In the genomic region with DNA sequence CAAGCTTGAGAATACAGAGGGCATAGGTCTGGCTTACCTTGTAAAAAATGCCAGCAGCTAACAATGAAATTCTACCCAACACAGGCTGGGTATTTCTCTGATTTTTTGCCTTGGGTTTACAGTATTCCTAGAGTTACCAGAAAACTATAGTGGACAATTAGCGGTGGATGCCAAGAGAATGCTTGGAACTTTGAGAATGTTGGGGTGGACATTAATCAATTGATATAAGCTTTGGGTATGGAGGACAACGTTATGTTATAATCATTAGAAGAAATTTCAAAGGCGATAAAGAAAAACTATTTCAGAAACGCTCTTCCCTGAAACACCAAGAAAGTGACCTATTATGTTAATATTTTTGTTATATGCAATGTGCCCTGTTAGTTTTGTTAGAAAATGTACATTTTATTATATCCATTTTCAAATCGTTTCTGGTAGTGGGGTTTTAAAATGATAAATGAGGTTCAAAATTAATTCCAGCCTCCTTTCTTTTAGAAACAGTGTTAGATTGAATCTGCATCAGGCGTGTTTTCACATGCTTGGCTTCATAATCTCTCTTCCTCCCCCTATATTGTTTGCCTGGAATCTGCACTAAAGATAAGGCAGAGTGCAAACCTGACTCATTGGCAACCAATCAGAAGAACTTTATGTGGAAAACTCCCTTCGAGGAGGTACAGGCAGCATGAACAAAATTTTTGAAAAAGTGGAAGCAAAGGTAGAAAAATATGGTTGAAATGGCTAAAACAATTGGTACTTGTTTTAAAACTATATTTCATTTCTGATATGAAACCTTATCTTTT, we compare ENCODE assay signal across 24 cellular contexts. TPM values are rescaled to one million over a fixed set of nuclear protein-coding genes. Genes with fewer than 3 reads are reported as not detected.
DNase-seq lines count a peak whose midpoint lies in the region; ATAC-seq, FAIRE-seq and TF ChIP-seq lines count a peak whose summit lies in the region.
"Had no signal": no experiment of that assay in that cellular context is flagged by ENCODE, and none has a peak within 500 bp of the region (broad histone marks: within the 10 kb centered on the region; RNA-seq: fewer than 3 reads in every experiment).

No MANE protein-coding gene starts in this region.

- TF ChIP-seq POLR2A in endothelial cell of umbilical vein (IDR thresholded peaks at IDR 0.05; ENCODE audit: low read depth, low read length) = no peak

- no peaks in the 10 kb centered on the region for H3K9me3 Mint-ChIP-seq in neural progenitor cell
- H3K9me3 Mint-ChIP-seq: activated CD4-positive, alpha-beta memory T cell treated with anti-CD3 and anti-CD28 coated beads, Interleukin-2, amount 10 ng/mL, durations not matched to agents 7 days and 5 days; activated naive CD4-positive, alpha-beta T cell treated with anti-CD3 and anti-CD28 coated beads, Interleukin-2, amount 10 ng/mL, durations not matched to agents 7 days and 5 days had no signal

- H2AFZ ChIP-seq in endothelial cell of umbilical vein (ENCODE audit: low read depth, low read length) (peak overlapping the region; percentile 50), neural progenitor cell (replicated peaks) (peak overlapping the region; percentile 35)

- ATAC-seq in HG02588 (IDR thresholded peaks at IDR 0.05; ENCODE audit: unreplicated experiment) (no peak), GM18517 (IDR thresholded peaks at IDR 0.05; ENCODE audit: unreplicated experiment) (no peak)
- ATAC-seq: gastrocnemius medialis, natural killer cell had no signal

- no peak for FAIRE-seq in endothelial cell of umbilical vein (lab: Jason Lieb, UNC)

- dilution Hi-C loops in endothelial cell of umbilical vein (cut with MboI; ENCODE audit: extremely low pct_ligation_motif_present, low sequenced_read_pairs) = no loop called here

- intact Hi-C loops in endothelial cell of umbilical vein (cut with micrococcal nuclease) = no loop called here

- peaks cover 6% of the 10 kb centered on the region for H3K4me1 ChIP-seq in endothelial cell of umbilical vein (ENCODE audit: control insufficient read depth, extremely low read depth, insufficient read depth, low read length)
- H3K4me1 ChIP-seq in neural progenitor cell = no peaks in the 10 kb centered on the region
- H3K4me1 ChIP-seq: colonic mucosa, gastrocnemius medialis, vagina had no signal

- H3K36me3 Mint-ChIP-seq in neural progenitor cell = no peaks in the 10 kb centered on the region
- H3K36me3 Mint-ChIP-seq: activated naive CD4-positive, alpha-beta T cell treated with anti-CD3 and anti-CD28 coated beads, Interleukin-2, amount 10 ng/mL, durations not matched to agents 7 days and 5 days; CD4-positive, alpha-beta memory T cell; memory B cell; natural killer cell had no signal

- peaks cover 10% of the 10 kb centered on the region for H3K4me1 Mint-ChIP-seq in neural progenitor cell
- H3K4me1 Mint-ChIP-seq: activated CD4-positive, alpha-beta memory T cell treated with anti-CD3 and anti-CD28 coated beads, Interleukin-2, amount 10 ng/mL, durations not matched to agents 7 days and 5 days; activated naive CD4-positive, alpha-beta T cell treated with anti-CD3 and anti-CD28 coated beads, Interleukin-2, amount 10 ng/mL, durations not matched to agents 7 days and 5 days; CD4-positive, alpha-beta memory T cell; memory B cell; natural killer cell had no signal

- no TSS peak for BruUV-seq in endothelial cell of umbilical vein (replicated peaks; lab: Mats Ljungman, UMichigan)

- no peaks in the 10 kb centered on the region for H3F3A ChIP-seq in neural progenitor cell (ENCODE audit: low read depth)

- H3K9ac ChIP-seq in endothelial cell of umbilical vein (replicated peaks; ENCODE audit: extremely low read depth, insufficient read depth, low read length) (no peak overlapping the region), neural progenitor cell (no peak overlapping the region)
- H3K9ac ChIP-seq: KMS-11 had no signal

- H3K27me3 Mint-ChIP-seq in neural progenitor cell (ENCODE audit: insufficient read depth, low read depth) = no peaks in the 10 kb centered on the region
- H3K27me3 Mint-ChIP-seq: activated CD4-positive, alpha-beta memory T cell treated with anti-CD3 and anti-CD28 coated beads, Interleukin-2, amount 10 ng/mL, durations not matched to agents 7 days and 5 days; activated naive CD4-positive, alpha-beta T cell treated with anti-CD3 and anti-CD28 coated beads, Interleukin-2, amount 10 ng/mL, durations not matched to agents 7 days and 5 days; activated T-cell treated with anti-CD3 and anti-CD28 coated beads, Interleukin-2, amount 50 U/mL, for 24 hours; CD4-positive, alpha-beta memory T cell; memory B cell had no signal

- H3K4me2 ChIP-seq in endothelial cell of umbilical vein (ENCODE audit: insufficient read depth, low read length) = peak overlapping the region; percentile 35
- no peak overlapping the region for H3K4me2 ChIP-seq in neural progenitor cell
- H3K4me2 ChIP-seq: KMS-11, PC-9 had no signal

- H3K27me3 ChIP-seq in endothelial cell of umbilical vein (ENCODE audit: control insufficient read depth in 2 of 2, insufficient read depth in 2 of 2, low read length in 2 of 2) (no peaks in the 10 kb centered on the region), neural progenitor cell (no peaks in the 10 kb centered on the region)
- H3K27me3 ChIP-seq: colonic mucosa, gastrocnemius medialis, vagina had no signal

- H3K36me3 ChIP-seq in endothelial cell of umbilical vein (ENCODE audit: control insufficient read depth in 2 of 2, extremely low read depth in 1 of 2, insufficient read depth in 2 of 2, low read length in 2 of 2) = no peaks in the 10 kb centered on the region
- H3K36me3 ChIP-seq in neural progenitor cell = no peaks in the 10 kb centered on the region
- H3K36me3 ChIP-seq: colonic mucosa, gastrocnemius medialis, vagina had no signal

- H3K27ac Mint-ChIP-seq in neural progenitor cell = no peak overlapping the region
- H3K27ac Mint-ChIP-seq: activated CD4-positive, alpha-beta memory T cell treated with anti-CD3 and anti-CD28 coated beads, Interleukin-2, amount 10 ng/mL, durations not matched to agents 7 days and 5 days; activated naive CD4-positive, alpha-beta T cell treated with anti-CD3 and anti-CD28 coated beads, Interleukin-2, amount 10 ng/mL, durations not matched to agents 7 days and 5 days; activated T-cell treated with anti-CD3 and anti-CD28 coated beads, Interleukin-2, amount 50 U/mL, for 24 hours; CD4-positive, alpha-beta memory T cell; memory B cell; natural killer cell had no signal

- H4K20me1 ChIP-seq in endothelial cell of umbilical vein (replicated peaks; ENCODE audit: control insufficient read depth, extremely low read depth, insufficient read depth, low read length) (no peaks in the 10 kb centered on the region), neural progenitor cell (ENCODE audit: low read depth) (no peaks in the 10 kb centered on the region)

- H3K9me3 ChIP-seq in endothelial cell of umbilical vein (replicated peaks; ENCODE audit: control insufficient read depth, insufficient read depth, low read length) (no peaks in the 10 kb centered on the region), neural progenitor cell (ENCODE audit: low read depth) (no peaks in the 10 kb centered on the region)
- H3K9me3 ChIP-seq: colonic mucosa, gastrocnemius medialis, vagina had no signal

- no peak for TF ChIP-seq CTCF in endothelial cell of umbilical vein (IDR thresholded peaks at IDR 0.05; ENCODE audit: extremely low read depth in 1 of 2, insufficient read depth in 1 of 2, low read depth in 1 of 2, low read length in 2 of 2)
- no peak for TF ChIP-seq CTCF in neural progenitor cell (IDR thresholded peaks at IDR 0.05)

- H3K27ac ChIP-seq in endothelial cell of umbilical vein (ENCODE audit: insufficient read depth, low read depth, low read length) (no peak overlapping the region), neural progenitor cell (no peak overlapping the region)
- H3K27ac ChIP-seq: colonic mucosa, gastrocnemius medialis, KMS-11, PC-9, vagina had no signal

- H3K9me1 ChIP-seq in endothelial cell of umbilical vein (replicated peaks; ENCODE audit: control insufficient read depth, extremely low read depth, insufficient read depth, low read length) = no peaks in the 10 kb centered on the region

- POLR2A ChIA-PET in endothelial cell of umbilical vein (lab: Charles Lee) = no interaction called here

- DNase-seq in Daoy (ENCODE audit: low read depth) (peak; percentile 68), NCI-H69 (lab: John Stamatoyannopoulos, UW) (peak; percentile 52), endothelial cell of umbilical vein (ENCODE audit: low read depth, low spot score) (peak; percentile 90), neural progenitor cell (ENCODE audit: low spot score) (no peak), putamen (ENCODE audit: low spot score) (no peak), activated T-cell treated with anti-CD3 and anti-CD28 coated beads for 4 hours (no peak)
- DNase-seq: activated CD4-positive, alpha-beta memory T cell treated with anti-CD3 and anti-CD28 coated beads, Interleukin-2, amount 10 ng/mL, durations not matched to agents 7 days and 5 days; activated naive CD4-positive, alpha-beta T cell treated with anti-CD3 and anti-CD28 coated beads, Interleukin-2, amount 10 ng/mL, durations not matched to agents 7 days and 5 days; activated T-cell treated with anti-CD3 and anti-CD28 coated beads, Interleukin-2, amount 50 U/mL, for 24 hours; aorta; CD4-positive, alpha-beta memory T cell; colonic mucosa; DMS79; gastrocnemius medialis; natural killer cell; NCI-H1092 treated with DMSO at 0.1 percent for 48 hours; NCI-H526 treated with DMSO at 0.1 percent for 48 hours; PC-9 had no signal

- CTCF ChIA-PET in endothelial cell of umbilical vein (lab: Charles Lee) = no interaction called here

- H3K79me2 ChIP-seq in endothelial cell of umbilical vein (ENCODE audit: control insufficient read depth, insufficient read depth, low read length) = no peaks in the 10 kb centered on the region
- no peaks in the 10 kb centered on the region for H3K79me2 ChIP-seq in neural progenitor cell (ENCODE audit: low read depth)

- H3K4me3 Mint-ChIP-seq in neural progenitor cell = no peak overlapping the region
- H3K4me3 Mint-ChIP-seq: activated CD4-positive, alpha-beta memory T cell treated with anti-CD3 and anti-CD28 coated beads, Interleukin-2, amount 10 ng/mL, durations not matched to agents 7 days and 5 days; activated naive CD4-positive, alpha-beta T cell treated with anti-CD3 and anti-CD28 coated beads, Interleukin-2, amount 10 ng/mL, durations not matched to agents 7 days and 5 days; activated T-cell treated with anti-CD3 and anti-CD28 coated beads, Interleukin-2, amount 50 U/mL, for 24 hours; CD4-positive, alpha-beta memory T cell; memory B cell; natural killer cell had no signal

- H3K4me3 ChIP-seq in endothelial cell of umbilical vein (replicated peaks in 1 of 3; ENCODE audit: insufficient read depth in 1 of 3, low read depth in 1 of 3, low read length in 3 of 3) = no peak overlapping the region
- no peak overlapping the region for H3K4me3 ChIP-seq in neural progenitor cell
- H3K4me3 ChIP-seq: colonic mucosa, gastrocnemius medialis, PC-9, vagina had no signal

RNA-seq across cellular contexts. Expression of a gene that starts 1.4 kb away (rescaled TPM):
- total RNA-seq in Daoy (2014; rRNA removed; shearing (Covaris generic)) = not detected in 2 replicates
- total RNA-seq in endothelial cell of umbilical vein (not detected in 2 replicates), neural progenitor cell (ENCODE audit: low replicate concordance) (0.07 and 0.22 TPM in 2 replicates)
- not detected in 2 replicates for polyA plus RNA-seq in endothelial cell of umbilical vein
- polyA plus RNA-seq in endothelial cell of umbilical vein (2011; cell fraction: cytosol; rRNA removed) = not detected in 2 replicates
- 0.01 TPM in 2 replicates for polyA plus RNA-seq in endothelial cell of umbilical vein (2011; cell fraction: nucleus; rRNA removed)
- not detected in 2 replicates for polyA plus RNA-seq in endothelial cell of umbilical vein (2012)
- 0.02 and 0.04 TPM in 2 replicates for polyA minus RNA-seq in endothelial cell of umbilical vein
- not detected for polyA minus RNA-seq in endothelial cell of umbilical vein (2011; cell fraction: cytosol; rRNA and poly(A)+ RNA removed)
- 0.05 and 0.10 TPM in 2 replicates for polyA minus RNA-seq in endothelial cell of umbilical vein (2011; cell fraction: nucleus; rRNA and poly(A)+ RNA removed)
- total RNA-seq: activated CD4-positive, alpha-beta memory T cell treated with anti-CD3 and anti-CD28 coated beads, Interleukin-2, amount 10 ng/mL, durations not matched to agents 7 days and 5 days; CD4-positive, alpha-beta memory T cell; colonic mucosa; natural killer cell; PC-9; T-helper 2 cell treated with Interferon-gamma antibody and Interleukin-4, amounts not matched to agents 100 ng/mL and 5 ng/mL, for 36 hours had no signal
- polyA plus RNA-seq: CD4-positive, alpha-beta memory T cell had no signal

Comparison
In these comparisons a context has a peak if more than half of its experiments do, and no peak if none do; other contexts are left out.
1. DNase-seq: peak in Daoy (single experiment), NCI-H69 (single experiment) and endothelial cell of umbilical vein (single experiment); none in neural progenitor cell (single experiment), putamen (single experiment) and activated T-cell treated with anti-CD3 and anti-CD28 coated beads for 4 hours (single experiment).